Comparison of ENCODE assay signal across 1 cellular context in the genomic region with DNA sequence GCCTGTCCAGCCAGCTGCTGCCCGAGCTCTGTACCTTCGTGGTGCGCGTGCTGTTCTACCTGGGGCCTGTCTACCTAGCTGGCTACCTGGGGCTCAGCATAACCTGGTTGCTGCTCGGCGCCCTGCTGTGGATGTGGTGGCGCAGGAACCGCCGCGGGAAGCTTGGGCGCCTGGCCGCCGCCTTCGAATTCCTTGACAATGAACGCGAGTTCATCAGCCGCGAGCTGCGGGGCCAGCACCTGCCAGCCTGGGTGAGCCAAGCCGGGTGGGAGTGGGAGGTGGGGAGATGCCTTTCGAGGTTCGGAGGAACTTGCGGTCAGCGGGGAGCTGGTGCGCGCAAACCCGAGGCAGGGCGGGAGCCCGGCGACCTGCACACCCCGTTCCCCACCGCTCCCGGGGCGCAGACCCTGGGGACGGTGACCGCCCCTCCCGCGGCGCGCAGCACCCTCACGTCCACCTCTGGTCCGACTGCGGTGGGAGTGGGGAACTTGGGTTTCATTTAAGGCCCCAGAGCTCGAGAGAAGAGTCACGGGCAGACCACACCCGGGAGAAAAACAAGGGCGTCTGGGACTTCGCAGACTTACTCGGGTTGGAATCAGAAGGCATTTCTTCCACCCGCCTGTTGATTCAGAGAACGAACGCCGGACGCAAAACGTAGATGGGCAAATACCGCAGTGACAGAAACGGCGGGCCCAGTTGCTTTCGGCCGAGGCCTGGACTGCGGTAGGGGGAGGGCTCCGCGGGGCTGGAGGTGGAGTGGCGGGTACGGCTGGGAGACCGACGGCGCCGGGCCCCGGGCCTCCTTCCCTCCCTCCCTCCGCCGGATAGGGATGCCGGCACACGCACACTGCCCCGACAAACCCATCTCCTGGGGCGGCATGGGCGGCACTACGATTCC.
TF ChIP-seq lines count a peak whose summit lies in the region.

No MANE protein-coding gene starts in this region.

TF ChIP-seq in HepG2, 621 proteins besides CTCF, POLR2A, EP300 and RAD21 (continued from another document):
- TF ChIP-seq, protein P1, sequence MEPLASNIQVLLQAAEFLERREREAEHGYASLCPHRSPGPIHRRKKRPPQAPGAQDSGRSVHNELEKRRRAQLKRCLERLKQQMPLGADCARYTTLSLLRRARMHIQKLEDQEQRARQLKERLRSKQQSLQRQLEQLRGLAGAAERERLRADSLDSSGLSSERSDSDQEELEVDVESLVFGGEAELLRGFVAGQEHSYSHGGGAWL (CRISPR knock-in tag; IDR thresholded peaks at IDR 0.05): no peak
- TF ChIP-seq SMAD1 (CRISPR knock-in tag; IDR thresholded peaks at IDR 0.05; ENCODE audit: borderline replicate concordance, low read depth) (0 out of 2 replicates have a peak, but pooled peaks have one; percentile 14), HOXA7 (CRISPR knock-in tag; IDR thresholded peaks at IDR 0.05) (peak; percentile 79)
